17 cellular contexts compared by ENCODE assay signal in genomic region chr3:27626596-27627118, GRCh38.
DNase-seq lines count a peak whose midpoint lies in the region; ATAC-seq and TF ChIP-seq lines count a peak whose summit lies in the region.
"Had no signal": no experiment of that assay in that cellular context is flagged by ENCODE, and none has a peak within 500 bp of the region (broad histone marks: within the 10 kb centered on the region; RNA-seq: fewer than 3 reads in every experiment).

No MANE protein-coding gene starts in this region.

- H3K27me3 Mint-ChIP-seq in natural killer cell treated with Interleukin-12 subunit alpha and Interleukin-12 subunit beta and Interleukin-15 and Interleukin-18, amount 100 ng/mL, for 72 hours: no peaks in the 10 kb centered on the region
- H3K27me3 Mint-ChIP-seq in natural killer cell (ENCODE audit: low read depth in 2 of 2): no peaks in the 10 kb centered on the region
- peaks cover 3% of the 10 kb centered on the region for H3K27me3 Mint-ChIP-seq in nephron progenitor cell (ENCODE audit: low read depth, poor library complexity)
- no peaks in the 10 kb centered on the region for H3K27me3 Mint-ChIP-seq in endothelial cell (ENCODE audit: unreplicated experiment)
- H3K27me3 Mint-ChIP-seq: CD4-positive, alpha-beta memory T cell had no signal

- H3K9me3 ChIP-seq in tibial artery: no peaks in the 10 kb centered on the region
- no peaks in the 10 kb centered on the region for H3K9me3 ChIP-seq in colonic mucosa
- H3K9me3 ChIP-seq: BE2C had no signal

- DNase-seq in natural killer cell treated with Interleukin-12 subunit alpha and Interleukin-12 subunit beta and Interleukin-15 and Interleukin-18, amount 100 ng/mL, for 72 hours (ENCODE audit: low spot score): no peak
- DNase-seq in natural killer cell (no peak), coronary artery (ENCODE audit: low spot score) (peak; percentile 70), nephron progenitor cell (no peak), tibial artery (no peak), colonic mucosa (no peak), cerebellar cortex (ENCODE audit: low spot score) (no peak), endothelial cell (ENCODE audit: low spot score) (no peak)
- DNase-seq: ACHN; BE2C; CD4-positive, alpha-beta memory T cell; DND-41; GDM1; NCI-H1092 treated with DMSO at 0.1 percent for 48 hours; NCI-H1694 had no signal

- no peak for TF ChIP-seq CTCF in natural killer cell (IDR thresholded peaks at IDR 0.05)
- no peak for TF ChIP-seq CTCF in coronary artery (IDR thresholded peaks at IDR 0.05)
- TF ChIP-seq CTCF in nephron progenitor cell (IDR thresholded peaks at IDR 0.05): no peak
- no peak for TF ChIP-seq CTCF in tibial artery (IDR thresholded peaks at IDR 0.05)
- TF ChIP-seq CTCF in colonic mucosa (IDR thresholded peaks at IDR 0.05): no peak
- TF ChIP-seq CTCF in endothelial cell (IDR thresholded peaks at IDR 0.05; ENCODE audit: unreplicated experiment): no peak

- no peak overlapping the region for H3K9ac ChIP-seq in colonic mucosa (ENCODE audit: low read depth in 2 of 2, low read length in 2 of 2)
- H3K9ac ChIP-seq: KMS-11 had no signal

- H3K27ac ChIP-seq in coronary artery: peak overlapping the region in 1 of 2 donors; percentile 54
- H3K27ac ChIP-seq in tibial artery: peak overlapping the region; percentile 18 to 50
- no peak overlapping the region for H3K27ac ChIP-seq in colonic mucosa
- H3K27ac ChIP-seq: HL-60, KMS-11 had no signal

- H3K9me3 Mint-ChIP-seq in natural killer cell treated with Interleukin-12 subunit alpha and Interleukin-12 subunit beta and Interleukin-15 and Interleukin-18, amount 100 ng/mL, for 72 hours: no peaks in the 10 kb centered on the region
- H3K9me3 Mint-ChIP-seq in natural killer cell: no peaks in the 10 kb centered on the region
- H3K9me3 Mint-ChIP-seq in nephron progenitor cell: peaks cover 4% of the 10 kb centered on the region
- no peaks in the 10 kb centered on the region for H3K9me3 Mint-ChIP-seq in endothelial cell (ENCODE audit: unreplicated experiment)
- H3K9me3 Mint-ChIP-seq: CD4-positive, alpha-beta memory T cell had no signal

- H3K4me3 Mint-ChIP-seq in natural killer cell treated with Interleukin-12 subunit alpha and Interleukin-12 subunit beta and Interleukin-15 and Interleukin-18, amount 100 ng/mL, for 72 hours: peak overlapping the region; percentile 45
- H3K4me3 Mint-ChIP-seq in natural killer cell (no peak overlapping the region), nephron progenitor cell (no peak overlapping the region), endothelial cell (ENCODE audit: unreplicated experiment) (no peak overlapping the region)
- H3K4me3 Mint-ChIP-seq: CD4-positive, alpha-beta memory T cell had no signal

- peaks cover 45 to 59% of the 10 kb centered on the region in 2 donors for H3K4me1 Mint-ChIP-seq in natural killer cell treated with Interleukin-12 subunit alpha and Interleukin-12 subunit beta and Interleukin-15 and Interleukin-18, amount 100 ng/mL, for 72 hours (ENCODE audit: low read depth in 2 of 2)
- H3K4me1 Mint-ChIP-seq in natural killer cell: peaks cover 35 to 45% of the 10 kb centered on the region in 2 donors
- H3K4me1 Mint-ChIP-seq in nephron progenitor cell: peaks cover 7% of the 10 kb centered on the region
- H3K4me1 Mint-ChIP-seq in endothelial cell (ENCODE audit: unreplicated experiment): no peaks in the 10 kb centered on the region

- no peaks in the 10 kb centered on the region for H3K27me3 ChIP-seq in tibial artery
- no peaks in the 10 kb centered on the region for H3K27me3 ChIP-seq in colonic mucosa
- H3K27me3 ChIP-seq: BE2C had no signal

- H3K4me3 ChIP-seq in coronary artery: no peak overlapping the region
- no peak overlapping the region for H3K4me3 ChIP-seq in tibial artery
- no peak overlapping the region for H3K4me3 ChIP-seq in colonic mucosa

- H3K36me3 Mint-ChIP-seq in natural killer cell treated with Interleukin-12 subunit alpha and Interleukin-12 subunit beta and Interleukin-15 and Interleukin-18, amount 100 ng/mL, for 72 hours: peaks cover 6% of the 10 kb centered on the region
- H3K36me3 Mint-ChIP-seq in natural killer cell: no peaks in the 10 kb centered on the region
- no peaks in the 10 kb centered on the region for H3K36me3 Mint-ChIP-seq in nephron progenitor cell (ENCODE audit: low read depth)
- H3K36me3 Mint-ChIP-seq in endothelial cell (ENCODE audit: low read depth, unreplicated experiment): no peaks in the 10 kb centered on the region
- H3K36me3 Mint-ChIP-seq: CD4-positive, alpha-beta memory T cell had no signal

- H3K27ac Mint-ChIP-seq in natural killer cell treated with Interleukin-12 subunit alpha and Interleukin-12 subunit beta and Interleukin-15 and Interleukin-18, amount 100 ng/mL, for 72 hours: peak overlapping the region; percentile 76 to 83
- H3K27ac Mint-ChIP-seq in natural killer cell (no peak overlapping the region), nephron progenitor cell (peak overlapping the region; percentile 40), endothelial cell (ENCODE audit: unreplicated experiment) (no peak overlapping the region)

- H3K36me3 ChIP-seq in tibial artery: no peaks in the 10 kb centered on the region
- no peaks in the 10 kb centered on the region for H3K36me3 ChIP-seq in colonic mucosa
- H3K36me3 ChIP-seq: BE2C had no signal

- H3K4me1 ChIP-seq in tibial artery (peaks cover 0 to 34% (median 16%) of the 10 kb centered on the region in 4 donors), colonic mucosa (no peaks in the 10 kb centered on the region)
- H3K4me1 ChIP-seq: BE2C had no signal

- intact Hi-C loops in natural killer cell (cut with micrococcal nuclease): no loop called here
- intact Hi-C loops in tibial artery (cut with DNase I; ENCODE audit: low total_unique reads): no loop called here
- intact Hi-C loops in colonic mucosa (cut with DNase I): no loop called here

- ATAC-seq in natural killer cell treated with Interleukin-12 subunit alpha and Interleukin-12 subunit beta and Interleukin-15 and Interleukin-18, amount 100 ng/mL, for 72 hours: no peak
- no peak for ATAC-seq in natural killer cell

Comparison
In these comparisons a context has a peak if more than half of its experiments do, and no peak if none do; other contexts are left out.
1. H3K27ac Mint-ChIP-seq: peak in natural killer cell treated with Interleukin-12 subunit alpha and Interleukin-12 subunit beta and Interleukin-15 and Interleukin-18, amount 100 ng/mL, for 72 hours (2 of 2) and nephron progenitor cell (single experiment); none in natural killer cell (0 of 2) and endothelial cell (single experiment).